ENCODE assay signal across 20 cellular contexts in the genomic region with DNA sequence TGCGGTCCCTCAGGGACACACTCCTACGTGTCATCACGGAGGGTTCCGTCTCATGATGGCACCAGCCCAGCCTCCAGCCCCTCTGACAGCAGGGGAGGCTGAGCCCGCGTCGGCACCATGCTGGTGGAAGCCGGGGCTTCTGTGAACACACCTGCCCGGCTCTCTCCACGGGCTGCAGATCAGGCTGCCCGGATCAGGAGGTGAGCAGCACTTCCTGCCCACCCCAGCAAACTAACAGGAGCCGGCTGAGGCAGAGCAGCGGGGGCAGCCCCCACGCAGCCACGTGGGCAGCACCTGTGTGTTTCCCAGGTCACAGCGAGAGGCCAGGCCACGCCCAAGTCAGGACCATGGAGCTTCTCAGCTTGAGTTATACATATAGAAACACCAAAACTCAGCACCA.
DNase-seq lines count a peak whose midpoint lies in the region; ATAC-seq and TF ChIP-seq lines count a peak whose summit lies in the region.
"Had no signal": no experiment of that assay in that cellular context is flagged by ENCODE, and none has a peak within 500 bp of the region (broad histone marks: within the 10 kb centered on the region; RNA-seq: fewer than 3 reads in every experiment).

No MANE protein-coding gene starts in this region.

- peak; percentile 41 for DNase-seq in cardiac septum (ENCODE audit: low spot score)
- no peak for DNase-seq in left cardiac atrium
- DNase-seq in RPMI8226: peak; percentile 77
- DNase-seq in NCI-H2196 treated with DMSO at 0.1 percent for 48 hours (lab: John Stamatoyannopoulos, UW; ENCODE audit: unreplicated experiment): no peak
- no peak for DNase-seq in Calu3
- DNase-seq: activated CD4-positive, alpha-beta T cell treated with anti-CD3 and anti-CD28 coated beads, Interleukin-2, amount 10 ng/mL, durations not matched to agents 7 days and 5 days; activated naive CD4-positive, alpha-beta T cell treated with anti-CD3 and anti-CD28 coated beads for 36 hours; activated T-cell treated with anti-CD3 and anti-CD28 coated beads, Interleukin-2, amount 50 U/mL, for 48 hours; brain microvascular endothelial cell; left ventricle myocardium superior; MV-4-11; naive thymus-derived CD4-positive, alpha-beta T cell; NCI-H2029 treated with DMSO at 0.1 percent for 48 hours had no signal

- no peak overlapping the region for H3K9ac ChIP-seq in parathyroid adenoma

- H3K27ac ChIP-seq in parathyroid adenoma: no peak overlapping the region
- H3K27ac ChIP-seq: adrenal gland, brain microvascular endothelial cell, right atrium auricular region, SJSA1, upper lobe of left lung had no signal

- H3K4me3 Mint-ChIP-seq in Calu3 (ENCODE audit: low read depth, unreplicated experiment): no peak overlapping the region
- H3K4me3 Mint-ChIP-seq: activated CD4-positive, alpha-beta T cell treated with anti-CD3 and anti-CD28 coated beads, Interleukin-2, amount 10 ng/mL, durations not matched to agents 7 days and 5 days; activated naive CD4-positive, alpha-beta T cell treated with anti-CD3 and anti-CD28 coated beads for 36 hours; mesothelial cell of epicardium; naive thymus-derived CD4-positive, alpha-beta T cell had no signal

- no peaks in the 10 kb centered on the region for H3K27me3 ChIP-seq in parathyroid adenoma (ENCODE audit: control insufficient read depth, insufficient read depth, low read length)
- H3K27me3 ChIP-seq: adrenal gland, brain microvascular endothelial cell, right atrium auricular region, SJSA1, upper lobe of left lung had no signal

- peaks cover 10% of the 10 kb centered on the region for H3K4me1 ChIP-seq in parathyroid adenoma
- H3K4me1 ChIP-seq: adrenal gland, right atrium auricular region, SJSA1, upper lobe of left lung had no signal

- H3K4me1 Mint-ChIP-seq in Calu3 (ENCODE audit: low read depth, unreplicated experiment): no peaks in the 10 kb centered on the region
- H3K4me1 Mint-ChIP-seq: activated CD4-positive, alpha-beta T cell treated with anti-CD3 and anti-CD28 coated beads, Interleukin-2, amount 10 ng/mL, durations not matched to agents 7 days and 5 days; naive thymus-derived CD4-positive, alpha-beta T cell had no signal

- no peak overlapping the region for H3K4me2 ChIP-seq in parathyroid adenoma (ENCODE audit: low read length)

- H3K4me3 ChIP-seq in parathyroid adenoma (ENCODE audit: low read depth, low read length): no peak overlapping the region
- H3K4me3 ChIP-seq: adrenal gland, right atrium auricular region, SJSA1, upper lobe of left lung had no signal

- peaks cover 9% of the 10 kb centered on the region for H3K9me3 Mint-ChIP-seq in Calu3 (ENCODE audit: low read depth, unreplicated experiment)
- H3K9me3 Mint-ChIP-seq: mesothelial cell of epicardium had no signal

- H3K36me3 ChIP-seq in parathyroid adenoma (ENCODE audit: control insufficient read depth, insufficient read depth, low read length): no peaks in the 10 kb centered on the region
- H3K36me3 ChIP-seq: adrenal gland, brain microvascular endothelial cell, right atrium auricular region, SJSA1, upper lobe of left lung had no signal

- no peak for TF ChIP-seq CTCF in parathyroid adenoma (IDR thresholded peaks at IDR 0.05)
- TF ChIP-seq CTCF in Calu3 (IDR thresholded peaks at IDR 0.05; ENCODE audit: unreplicated experiment): no peak

- intact Hi-C loops in cardiac septum (cut with DNase I) (no loop called here), left cardiac atrium (cut with DNase I) (no loop called here), Calu3 (cut with micrococcal nuclease; ENCODE audit: unreplicated experiment) (no loop called here)

- H2AFZ ChIP-seq in parathyroid adenoma: peak overlapping the region; percentile 14

- no TSS peak for BruUV-seq in Calu3 (replicated peaks; lab: Mats Ljungman, UMichigan)

- CTCF ChIA-PET in Calu3 (lab: Charles Lee): no interaction called here

- ATAC-seq in left cardiac atrium (no peak), HG03354 (IDR thresholded peaks at IDR 0.05; ENCODE audit: poor library complexity, severe bottlenecking, unreplicated experiment) (no peak)
- ATAC-seq: left ventricle myocardium superior; naive thymus-derived CD4-positive, alpha-beta T cell had no signal

- H3K27me3 Mint-ChIP-seq in Calu3 (ENCODE audit: unreplicated experiment): no peaks in the 10 kb centered on the region
- H3K27me3 Mint-ChIP-seq: activated CD4-positive, alpha-beta T cell treated with anti-CD3 and anti-CD28 coated beads, Interleukin-2, amount 10 ng/mL, durations not matched to agents 7 days and 5 days had no signal

- no peaks in the 10 kb centered on the region for H3K9me3 ChIP-seq in parathyroid adenoma (ENCODE audit: control insufficient read depth, low read length)
- H3K9me3 ChIP-seq: adrenal gland, right atrium auricular region, upper lobe of left lung had no signal

- no peaks in the 10 kb centered on the region for H3K36me3 Mint-ChIP-seq in Calu3 (ENCODE audit: insufficient read depth, unreplicated experiment)
- H3K36me3 Mint-ChIP-seq: mesothelial cell of epicardium; naive thymus-derived CD4-positive, alpha-beta T cell had no signal

- H3K79me2 ChIP-seq in parathyroid adenoma: no peaks in the 10 kb centered on the region

- no peak overlapping the region for H3K27ac Mint-ChIP-seq in Calu3 (ENCODE audit: unreplicated experiment)
- H3K27ac Mint-ChIP-seq: activated CD4-positive, alpha-beta T cell treated with anti-CD3 and anti-CD28 coated beads, Interleukin-2, amount 10 ng/mL, durations not matched to agents 7 days and 5 days; activated naive CD4-positive, alpha-beta T cell treated with anti-CD3 and anti-CD28 coated beads for 36 hours; mesothelial cell of epicardium; naive thymus-derived CD4-positive, alpha-beta T cell had no signal

Comparison
In these comparisons a context has a peak if more than half of its experiments do, and no peak if none do; other contexts are left out.
1. DNase-seq: peak in cardiac septum (single experiment) and RPMI8226 (single experiment); none in left cardiac atrium (single experiment), NCI-H2196 treated with DMSO at 0.1 percent for 48 hours (single experiment) and Calu3 (single experiment).